30 cellular contexts compared by ENCODE assay signal in genomic region chr7:112933598-112933997, GRCh38.
"Had no signal": no experiment of that assay in that cellular context is flagged by ENCODE, and none has a peak within 500 bp of the region (broad histone marks: within the 10 kb centered on the region; RNA-seq: fewer than 3 reads in every experiment).

No MANE protein-coding gene starts in this region.

- H3K4me3 Mint-ChIP-seq: naive thymus-derived CD8-positive, alpha-beta T cell; natural killer cell treated with Interleukin-12 subunit alpha and Interleukin-12 subunit beta and Interleukin-15 and Interleukin-18, amount 100 ng/mL, for 72 hours; nephron progenitor cell; neural crest cell; stimulated activated effector memory CD8-positive, alpha-beta T cell treated with anti-CD3 and anti-CD28 coated beads, Interleukin-12 subunit alpha, Interleukin-12 subunit beta, amount 100 ng/mL, for 72 hours; stimulated activated naive CD8-positive, alpha-beta T cell treated with anti-CD3 and anti-CD28 coated beads, Interleukin-15, amount 100 ng/mL, for 72 hours had no signal

- H3K27ac ChIP-seq: ovary, parathyroid adenoma, psoas muscle, right lobe of liver, sigmoid colon, suprapubic skin, tibial artery, upper lobe of left lung, vagina had no signal

- H3K36me3 ChIP-seq: ovary, right lobe of liver, sigmoid colon, suprapubic skin, tibial artery, upper lobe of left lung, vagina had no signal

- H3K9ac ChIP-seq: parathyroid adenoma had no signal

- H3K27ac Mint-ChIP-seq: natural killer cell treated with Interleukin-12 subunit alpha and Interleukin-12 subunit beta and Interleukin-15 and Interleukin-18, amount 100 ng/mL, for 72 hours; progenitor cell of endocrine pancreas; stimulated activated effector memory CD8-positive, alpha-beta T cell treated with anti-CD3 and anti-CD28 coated beads, Interleukin-12 subunit alpha, Interleukin-12 subunit beta, amount 100 ng/mL, for 72 hours; stimulated activated naive CD8-positive, alpha-beta T cell treated with anti-CD3 and anti-CD28 coated beads, Interleukin-15, amount 100 ng/mL, for 72 hours had no signal

- H3K36me3 Mint-ChIP-seq: natural killer cell treated with Interleukin-12 subunit alpha and Interleukin-12 subunit beta and Interleukin-15 and Interleukin-18, amount 100 ng/mL, for 72 hours had no signal

- ATAC-seq: naive thymus-derived CD8-positive, alpha-beta T cell; natural killer cell treated with Interleukin-12 subunit alpha and Interleukin-12 subunit beta and Interleukin-15 and Interleukin-18, amount 100 ng/mL, for 72 hours; psoas muscle; right cardiac atrium; right lobe of liver; stimulated activated effector memory CD8-positive, alpha-beta T cell treated with anti-CD3 and anti-CD28 coated beads, Interleukin-12 subunit alpha, Interleukin-12 subunit beta, amount 100 ng/mL, for 72 hours; stimulated activated naive CD8-positive, alpha-beta T cell treated with anti-CD3 and anti-CD28 coated beads, Interleukin-15, amount 100 ng/mL, for 72 hours; stimulated activated naive CD8-positive, alpha-beta T cell treated with anti-CD3 and anti-CD28 coated beads, Interleukin-15, Interleukin-2, amounts not matched to agents 100 U/mL and 50 U/mL, for 24 hours had no signal

- H3K4me3 ChIP-seq: ovary, psoas muscle, right lobe of liver, sigmoid colon, suprapubic skin, testis, tibial artery, upper lobe of left lung, vagina had no signal

- H3K9me3 ChIP-seq: ovary, psoas muscle, right lobe of liver, sigmoid colon, suprapubic skin, testis, tibial artery, upper lobe of left lung, vagina had no signal

- DNase-seq: naive thymus-derived CD8-positive, alpha-beta T cell; nephron progenitor cell; occipital lobe; ovary; posterior cingulate gyrus; psoas muscle; right cardiac atrium; right lobe of liver; sigmoid colon; small intestine; stimulated activated CD4-positive, alpha-beta T cell treated with anti-CD3 and anti-CD28 coated beads, Interleukin-15, amount 100 ng/mL, for 24 hours; stimulated activated CD4-positive, alpha-beta T cell treated with anti-CD3 and anti-CD28 coated beads, Interleukin-2, amount 100 ng/mL, for 24 hours; stimulated activated CD4-positive, alpha-beta T cell treated with anti-CD3 and anti-CD28 coated beads, Interleukin-2, amount 100 ng/mL, for 48 hours; stimulated activated CD4-positive, alpha-beta T cell treated with anti-CD3 and anti-CD28 coated beads, Interleukin-4, amount 100 ng/mL, for 24 hours; stimulated activated naive CD4-positive, alpha-beta T cell; stimulated activated naive CD8-positive, alpha-beta T cell treated with anti-CD3 and anti-CD28 coated beads, Interleukin-15, amount 100 ng/mL, for 72 hours; stimulated activated naive CD8-positive, alpha-beta T cell treated with anti-CD3 and anti-CD28 coated beads, Interleukin-15, Interleukin-2, amounts not matched to agents 100 U/mL and 50 U/mL, for 24 hours; substantia nigra; testis; tibial artery; trophoblast cell; upper lobe of left lung had no signal

- H3K27me3 Mint-ChIP-seq: naive thymus-derived CD8-positive, alpha-beta T cell; natural killer cell treated with Interleukin-12 subunit alpha and Interleukin-12 subunit beta and Interleukin-15 and Interleukin-18, amount 100 ng/mL, for 72 hours; progenitor cell of endocrine pancreas; stimulated activated naive CD8-positive, alpha-beta T cell treated with anti-CD3 and anti-CD28 coated beads, Interleukin-15, amount 100 ng/mL, for 72 hours had no signal

- FAIRE-seq: small intestine, urothelium cell line had no signal

- H2AFZ ChIP-seq: parathyroid adenoma had no signal

- H3K9me3 Mint-ChIP-seq: naive thymus-derived CD8-positive, alpha-beta T cell; natural killer cell treated with Interleukin-12 subunit alpha and Interleukin-12 subunit beta and Interleukin-15 and Interleukin-18, amount 100 ng/mL, for 72 hours; nephron progenitor cell; neural crest cell; stimulated activated effector memory CD8-positive, alpha-beta T cell treated with anti-CD3 and anti-CD28 coated beads, Interleukin-12 subunit alpha, Interleukin-12 subunit beta, amount 100 ng/mL, for 72 hours; stimulated activated naive CD8-positive, alpha-beta T cell treated with anti-CD3 and anti-CD28 coated beads, Interleukin-15, amount 100 ng/mL, for 72 hours had no signal

- H3K27me3 ChIP-seq: ovary, right lobe of liver, sigmoid colon, suprapubic skin, testis, tibial artery, upper lobe of left lung, vagina had no signal
